ENCODE assay signal across 8 cellular contexts in genomic region chr2:38528008-38528442, GRCh38.
DNase-seq lines count a peak whose midpoint lies in the region; ATAC-seq and TF ChIP-seq lines count a peak whose summit lies in the region.

No MANE protein-coding gene starts in this region.

- ATAC-seq in HG02852 (IDR thresholded peaks at IDR 0.05; ENCODE audit: unreplicated experiment) (no peak), HG02870 (IDR thresholded peaks at IDR 0.05; ENCODE audit: unreplicated experiment) (no peak)

- no peak for TF ChIP-seq CTCF in DOHH2 (IDR thresholded peaks at IDR 0.05; ENCODE audit: low read depth, low read length, poor library complexity, severe bottlenecking)
- TF ChIP-seq CTCF in endothelial cell (IDR thresholded peaks at IDR 0.05; ENCODE audit: unreplicated experiment) = no peak

- no peak overlapping the region for H3K9ac ChIP-seq in mucosa of rectum (ENCODE audit: low read depth in 1 of 2, low read length in 2 of 2)

- H3K4me3 ChIP-seq in DOHH2 (ENCODE audit: low read length) = peak overlapping the region; percentile 39
- H3K4me3 ChIP-seq in mucosa of rectum (ENCODE audit: low read length in 2 of 2) = peak overlapping the region; percentile 25 to 27

- DNase-seq in NCI-H1105 (lab: John Stamatoyannopoulos, UW) = peak; percentile 68
- DNase-seq in activated CD4-positive, alpha-beta T cell treated with anti-CD3 and anti-CD28 coated beads, Interleukin-2, amount 50 U/mL, for 4 hours = peak; percentile 30 to 48
- DNase-seq in endothelial cell (ENCODE audit: low spot score) = peak; percentile 69

- no peaks in the 10 kb centered on the region for H4K20me1 ChIP-seq in DOHH2 (ENCODE audit: control insufficient read depth, insufficient read depth, low read depth, low read length)

- no peaks in the 10 kb centered on the region for H3K27me3 ChIP-seq in DOHH2 (ENCODE audit: control insufficient read depth, low read length)
- no peaks in the 10 kb centered on the region for H3K27me3 ChIP-seq in mucosa of rectum (ENCODE audit: control insufficient read depth in 2 of 2, insufficient read depth in 2 of 2, low read length in 2 of 2)

- H3K9me2 ChIP-seq in DOHH2 (replicated peaks; ENCODE audit: control insufficient read depth, low read length) = no peaks in the 10 kb centered on the region

- peaks cover 36% of the 10 kb centered on the region for H3F3A ChIP-seq in DOHH2 (ENCODE audit: control insufficient read depth, insufficient read depth)

- H3K4me2 ChIP-seq in DOHH2 (ENCODE audit: low read length) = peak overlapping the region; percentile 87

- H3K4me3 Mint-ChIP-seq in endothelial cell (ENCODE audit: unreplicated experiment) = peak overlapping the region; percentile 28
- H3K4me3 Mint-ChIP-seq in stimulated activated naive CD8-positive, alpha-beta T cell treated with anti-CD3 and anti-CD28 coated beads, Interleukin-15, Interleukin-2, amounts not matched to agents 100 ng/mL and 50 ng/mL, for 24 hours = peak overlapping the region; percentile 60

- H3K9me3 Mint-ChIP-seq in endothelial cell (ENCODE audit: unreplicated experiment) = no peaks in the 10 kb centered on the region
- no peaks in the 10 kb centered on the region for H3K9me3 Mint-ChIP-seq in stimulated activated naive CD8-positive, alpha-beta T cell treated with anti-CD3 and anti-CD28 coated beads, Interleukin-15, Interleukin-2, amounts not matched to agents 100 ng/mL and 50 ng/mL, for 24 hours

- H3K27ac Mint-ChIP-seq in endothelial cell (ENCODE audit: unreplicated experiment) = no peak overlapping the region
- H3K27ac Mint-ChIP-seq in stimulated activated naive CD8-positive, alpha-beta T cell treated with anti-CD3 and anti-CD28 coated beads, Interleukin-15, Interleukin-2, amounts not matched to agents 100 ng/mL and 50 ng/mL, for 24 hours = no peak overlapping the region

- H3K27me3 Mint-ChIP-seq in endothelial cell (ENCODE audit: unreplicated experiment) = peaks cover 6% of the 10 kb centered on the region
- H3K27me3 Mint-ChIP-seq in stimulated activated naive CD8-positive, alpha-beta T cell treated with anti-CD3 and anti-CD28 coated beads, Interleukin-15, Interleukin-2, amounts not matched to agents 100 ng/mL and 50 ng/mL, for 24 hours = peaks cover 30% of the 10 kb centered on the region

- H3K9me3 ChIP-seq in DOHH2 (ENCODE audit: control insufficient read depth, insufficient read depth, low read length) (no peaks in the 10 kb centered on the region), mucosa of rectum (ENCODE audit: control insufficient read depth in 2 of 2, low read length in 2 of 2) (no peaks in the 10 kb centered on the region)

- H3K36me3 ChIP-seq in DOHH2 (ENCODE audit: control insufficient read depth, low read length) (no peaks in the 10 kb centered on the region), mucosa of rectum (ENCODE audit: control insufficient read depth in 2 of 2, insufficient read depth in 2 of 2, low read length in 2 of 2) (no peaks in the 10 kb centered on the region)

- H3K27ac ChIP-seq in DOHH2 (ENCODE audit: low read depth, low read length) = peak overlapping the region; percentile 85
- no peak overlapping the region for H3K27ac ChIP-seq in mucosa of rectum (ENCODE audit: low read depth in 2 of 2, low read length in 2 of 2)

- no peaks in the 10 kb centered on the region for H3K79me2 ChIP-seq in DOHH2 (ENCODE audit: control insufficient read depth, low read length)

- H3K4me1 ChIP-seq in DOHH2 (ENCODE audit: control insufficient read depth, low read length) = peaks cover 97% of the 10 kb centered on the region
- H3K4me1 ChIP-seq in mucosa of rectum (ENCODE audit: control insufficient read depth in 2 of 2, insufficient read depth in 2 of 2, low read length in 2 of 2) = no peaks in the 10 kb centered on the region

- H3K4me1 Mint-ChIP-seq in endothelial cell (ENCODE audit: unreplicated experiment) = no peaks in the 10 kb centered on the region
- H3K4me1 Mint-ChIP-seq in stimulated activated naive CD8-positive, alpha-beta T cell treated with anti-CD3 and anti-CD28 coated beads, Interleukin-15, Interleukin-2, amounts not matched to agents 100 ng/mL and 50 ng/mL, for 24 hours (ENCODE audit: low read depth) = peaks cover 8% of the 10 kb centered on the region

- H3K36me3 Mint-ChIP-seq in endothelial cell (ENCODE audit: low read depth, unreplicated experiment) = no peaks in the 10 kb centered on the region
- no peaks in the 10 kb centered on the region for H3K36me3 Mint-ChIP-seq in stimulated activated naive CD8-positive, alpha-beta T cell treated with anti-CD3 and anti-CD28 coated beads, Interleukin-15, Interleukin-2, amounts not matched to agents 100 ng/mL and 50 ng/mL, for 24 hours (ENCODE audit: low read depth)
